In the genomic region with DNA sequence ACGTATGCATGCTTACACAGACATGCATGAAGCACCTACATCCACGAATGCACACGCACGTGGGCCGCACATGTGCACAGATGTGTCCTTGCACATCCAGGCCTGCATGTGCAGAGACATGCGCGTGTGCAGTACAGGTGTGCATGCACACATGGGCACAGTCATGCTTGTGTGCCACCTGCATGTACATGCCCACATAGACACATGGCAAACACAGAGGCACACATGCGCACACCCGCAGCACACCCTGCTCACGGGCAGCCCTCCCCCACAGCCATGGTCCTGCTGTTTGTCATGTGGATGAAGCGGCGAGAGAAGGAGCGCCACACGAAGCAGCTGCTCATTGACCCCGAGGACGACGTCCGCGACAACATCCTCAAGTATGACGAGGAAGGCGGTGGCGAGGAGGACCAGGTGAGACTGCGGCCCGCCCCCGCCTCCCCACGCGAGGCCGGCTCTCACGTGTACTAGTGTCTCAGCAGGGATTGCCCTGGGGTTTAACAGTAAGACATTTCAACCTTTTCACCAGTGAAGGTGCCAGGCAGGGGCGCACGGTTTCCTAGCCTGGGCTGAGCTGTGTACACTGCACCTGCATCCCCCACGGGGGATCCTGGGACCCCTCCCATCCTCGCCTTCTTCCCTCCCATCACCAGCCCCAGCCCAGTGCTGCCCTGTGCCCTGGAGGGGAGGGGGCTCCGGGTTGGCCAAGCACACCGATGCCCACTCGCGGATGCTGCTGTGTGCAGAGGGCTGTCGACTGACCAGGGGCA, we compare ENCODE assay signal across 23 cellular contexts.
A peak's percentile ranks its signal among the peaks of the same experiment; 100 is the strongest.
DNase-seq lines count a peak whose midpoint lies in the region; ATAC-seq, FAIRE-seq and TF ChIP-seq lines count a peak whose summit lies in the region.
"Had no signal": no experiment of that assay in that cellular context is flagged by ENCODE, and none has a peak within 500 bp of the region (broad histone marks: within the 10 kb centered on the region; RNA-seq: fewer than 3 reads in every experiment).

No MANE protein-coding gene starts in this region.

- H3K79me2 ChIP-seq in HepG2 (ENCODE audit: insufficient read depth, low read length): no peaks in the 10 kb centered on the region
- H3K79me2 ChIP-seq: hepatocyte, parathyroid adenoma had no signal

- no peaks in the 10 kb centered on the region for H3K27me3 ChIP-seq in dorsolateral prefrontal cortex
- H3K27me3 ChIP-seq in HepG2 (ENCODE audit: control insufficient read depth in 1 of 2, insufficient read depth in 2 of 2, low read length in 2 of 2): peaks cover 18 to 49% of the 10 kb centered on the region in 2 experiments
- H3K27me3 ChIP-seq in tibial artery: peaks cover 0 to 34% of the 10 kb centered on the region in 2 donors
- H3K27me3 ChIP-seq in brain microvascular endothelial cell (replicated peaks): no peaks in the 10 kb centered on the region
- H3K27me3 ChIP-seq: hepatocyte had no signal

- H3K27ac ChIP-seq in dorsolateral prefrontal cortex (no peak overlapping the region), HepG2 (ENCODE audit: extremely low read length, insufficient read depth, low read length) (no peak overlapping the region), tibial artery (no peak overlapping the region), brain microvascular endothelial cell (no peak overlapping the region)
- H3K27ac ChIP-seq: A549, esophagus squamous epithelium, GM23248, hepatocyte, parathyroid adenoma, stomach, transverse colon had no signal

- no peak for TF ChIP-seq POLR2A in HepG2 (IDR thresholded peaks at IDR 0.05; ENCODE audit: insufficient read depth in 1 of 2, low read depth in 2 of 2, low read length in 2 of 2)

- no peak for FAIRE-seq in HepG2 (lab: Jason Lieb, UNC)
- FAIRE-seq: A549, colon, frontal cortex had no signal

- H4K20me1 ChIP-seq in HepG2 (ENCODE audit: insufficient read depth, low read length): no peaks in the 10 kb centered on the region; the same call in 1 of the 2 replicates

- no peak for ATAC-seq in HepG2
- ATAC-seq: A549; activated T-cell treated with anti-CD3 and anti-CD28 coated beads, Interleukin-2, amount 50 U/mL, for 72 hours; effector memory CD8-positive, alpha-beta T cell had no signal

- CTCF ChIA-PET in HepG2 (lab: Yijun Ruan, JAX; ENCODE audit: low intra/inter-chr PET ratio, low total read pairs): no interaction called here

- H2AFZ ChIP-seq in HepG2 (ENCODE audit: low read length): no peak overlapping the region
- H2AFZ ChIP-seq: GM23248, hepatocyte, parathyroid adenoma had no signal

- in situ Hi-C loops in HepG2 (cut with HindIII; ENCODE audit: extremely low pct_ligation_motif_present, low pct_unique_long_range_greater_than_20kb) (no loop called here), brain microvascular endothelial cell (cut with HindIII; ENCODE audit: low pct_ligation_motif_present, low sequenced_read_pairs) (no loop called here)

- TF ChIP-seq EP300 in HepG2 (IDR thresholded peaks at IDR 0.05; ENCODE audit: low read depth in 2 of 2, low read length in 2 of 2): no peak
- TF ChIP-seq EP300 in HepG2 (CRISPR knock-in tag; IDR thresholded peaks at IDR 0.05; ENCODE audit: borderline replicate concordance): no peak

- intact Hi-C loops in dorsolateral prefrontal cortex (cut with DNase I) (no loop called here), HepG2 (cut with micrococcal nuclease; ENCODE audit: unreplicated experiment) (no loop called here), tibial artery (cut with DNase I; ENCODE audit: low total_unique reads) (no loop called here)

- H3K4me3 ChIP-seq in dorsolateral prefrontal cortex (no peak overlapping the region), HepG2 (replicated peaks in 1 of 3; ENCODE audit: insufficient read depth in 1 of 3, low read depth in 2 of 3, low read length in 3 of 3) (no peak overlapping the region), tibial artery (no peak overlapping the region), brain microvascular endothelial cell (ENCODE audit: low read depth, low read length) (no peak overlapping the region)
- H3K4me3 ChIP-seq: A549, esophagus squamous epithelium, GM23248, hepatocyte, stomach, transverse colon had no signal

- WGBS in HepG2 (ENCODE audit: low lambda C conversion rate): 60% methylated on average over 37 of the region's 38 CpGs

- BruUV-seq in HepG2 (replicated peaks; lab: Mats Ljungman, UMichigan): no TSS peak

- H3K36me3 ChIP-seq in HepG2 (replicated peaks in 1 of 2; ENCODE audit: control insufficient read depth in 1 of 2, insufficient read depth in 2 of 2, low read length in 2 of 2) (no peaks in the 10 kb centered on the region), tibial artery (no peaks in the 10 kb centered on the region), brain microvascular endothelial cell (replicated peaks) (no peaks in the 10 kb centered on the region)
- H3K36me3 ChIP-seq: esophagus squamous epithelium, stomach, transverse colon had no signal

- H3K4me2 ChIP-seq in HepG2 (ENCODE audit: low read depth, low read length): no peak overlapping the region
- H3K4me2 ChIP-seq: A549, hepatocyte had no signal

- TF ChIP-seq CTCF in dorsolateral prefrontal cortex (IDR thresholded peaks at IDR 0.05 in 54 of 56, conservative IDR thresholded peaks at IDR 0.05 in 2 of 56; ENCODE audit: low read depth in 1 of 56, partially characterized antibody in 56 of 56) (no peak), HepG2 (CRISPR knock-in tag; IDR thresholded peaks at IDR 0.05) (no peak), tibial artery (IDR thresholded peaks at IDR 0.05) (no peak), brain microvascular endothelial cell (IDR thresholded peaks at IDR 0.05; ENCODE audit: low read depth, low read length, missing control alignments) (no peak)

- TF ChIP-seq RAD21 in HepG2 (CRISPR knock-in tag; IDR thresholded peaks at IDR 0.05): no peak

- POLR2A ChIA-PET in HepG2 (lab: Yijun Ruan, JAX): no interaction called here

- peak; percentile 6 for DNase-seq in activated T-cell treated with anti-CD3 and anti-CD28 coated beads, Interleukin-2, amount 50 U/mL, for 1 hour
- DNase-seq in activated T-cell treated with anti-CD3 and anti-CD28 coated beads, Interleukin-2, amount 50 U/mL, for 48 hours: no peak
- DNase-seq in dorsolateral prefrontal cortex (peak in 7 of 10 donors; percentile 13 to 37 (median 25)), HepG2 (ENCODE audit: low spot score) (no peak), tibial artery (peak; percentile 13 to 59), NCI-H187 treated with DMSO at 0.1 percent for 48 hours (lab: John Stamatoyannopoulos, UW) (no peak), brain microvascular endothelial cell (no peak), NOMO-1 treated with DMSO at 0.1 percent for 48 hours (lab: John Stamatoyannopoulos, UW; ENCODE audit: unreplicated experiment) (no peak)
- DNase-seq: activated T-cell treated with anti-CD3 and anti-CD28 coated beads, Interleukin-2, amount 50 U/mL, for 72 hours; effector memory CD8-positive, alpha-beta T cell; esophagus squamous epithelium; GDM1; GM23248; IMR-90; NCI-H1105; nephron progenitor cell; stomach; transverse colon had no signal

- no peaks in the 10 kb centered on the region for H3K9me3 ChIP-seq in HepG2 (ENCODE audit: low read length)
- peaks cover 0 to 12% (median 0%) of the 10 kb centered on the region in 3 donors for H3K9me3 ChIP-seq in tibial artery
- H3K9me3 ChIP-seq: A549, esophagus squamous epithelium, stomach, transverse colon had no signal

- no peak overlapping the region for H3K9ac ChIP-seq in HepG2 (ENCODE audit: insufficient read depth, low read depth, low read length)
- H3K9ac ChIP-seq: GM23248, parathyroid adenoma had no signal

- H3K4me1 ChIP-seq in HepG2 (ENCODE audit: insufficient read depth, low read length) (no peaks in the 10 kb centered on the region), tibial artery (no peaks in the 10 kb centered on the region)
- H3K4me1 ChIP-seq: A549, esophagus squamous epithelium, parathyroid adenoma, stomach, transverse colon had no signal

TF ChIP-seq in HepG2, 621 proteins besides CTCF, POLR2A, EP300 and RAD21 (continues in another document):
- TF ChIP-seq ZFP36L2 (CRISPR knock-in tag; IDR thresholded peaks at IDR 0.05) (no peak), ZMAT3 (CRISPR knock-in tag; conservative IDR thresholded peaks at IDR 0.05) (no peak), ZNF510 (CRISPR knock-in tag; IDR thresholded peaks at IDR 0.05; ENCODE audit: low read depth) (no peak), GABPA (IDR thresholded peaks at IDR 0.05; ENCODE audit: low read depth, low read length) (0 out of 2 replicates have a peak, but pooled peaks have one; percentile 3), GABPA (CRISPR knock-in tag; IDR thresholded peaks at IDR 0.05; ENCODE audit: low read depth) (no peak), ZNF431 (CRISPR knock-in tag; IDR thresholded peaks at IDR 0.05; ENCODE audit: borderline replicate concordance, low read depth) (no peak), TP53 (CRISPR knock-in tag; conservative IDR thresholded peaks at IDR 0.05) (no peak), ZNF670 (CRISPR knock-in tag; IDR thresholded peaks at IDR 0.05; ENCODE audit: borderline replicate concordance) (no peak)
- TF ChIP-seq, protein P1, sequence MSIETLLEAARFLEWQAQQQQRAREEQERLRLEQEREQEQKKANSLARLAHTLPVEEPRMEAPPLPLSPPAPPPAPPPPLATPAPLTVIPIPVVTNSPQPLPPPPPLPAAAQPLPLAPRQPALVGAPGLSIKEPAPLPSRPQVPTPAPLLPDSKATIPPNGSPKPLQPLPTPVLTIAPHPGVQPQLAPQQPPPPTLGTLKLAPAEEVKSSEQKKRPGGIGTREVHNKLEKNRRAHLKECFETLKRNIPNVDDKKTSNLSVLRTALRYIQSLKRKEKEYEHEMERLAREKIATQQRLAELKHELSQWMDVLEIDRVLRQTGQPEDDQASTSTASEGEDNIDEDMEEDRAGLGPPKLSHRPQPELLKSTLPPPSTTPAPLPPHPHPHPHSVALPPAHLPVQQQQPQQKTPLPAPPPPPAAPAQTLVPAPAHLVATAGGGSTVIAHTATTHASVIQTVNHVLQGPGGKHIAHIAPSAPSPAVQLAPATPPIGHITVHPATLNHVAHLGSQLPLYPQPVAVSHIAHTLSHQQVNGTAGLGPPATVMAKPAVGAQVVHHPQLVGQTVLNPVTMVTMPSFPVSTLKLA (IDR thresholded peaks at IDR 0.05): peak; percentile 97

Comparison
In these comparisons a context has a peak if more than half of its experiments do, and no peak if none do; other contexts are left out.
1. DNase-seq: peak in activated T-cell treated with anti-CD3 and anti-CD28 coated beads, Interleukin-2, amount 50 U/mL, for 1 hour (single experiment), dorsolateral prefrontal cortex (7 of 10) and tibial artery (2 of 2); none in activated T-cell treated with anti-CD3 and anti-CD28 coated beads, Interleukin-2, amount 50 U/mL, for 48 hours (0 of 2), HepG2 (single experiment), NCI-H187 treated with DMSO at 0.1 percent for 48 hours (single experiment), brain microvascular endothelial cell (single experiment) and NOMO-1 treated with DMSO at 0.1 percent for 48 hours (single experiment).